Comparison of ENCODE assay signal across 7 cellular contexts in genomic region chr7:151056286-151057037, GRCh38. TPM values are rescaled to one million over a fixed set of nuclear protein-coding genes. Genes with fewer than 3 reads are reported as not detected.
DNase-seq lines count a peak whose midpoint lies in the region; ATAC-seq and TF ChIP-seq lines count a peak whose summit lies in the region.
"Had no signal": no experiment of that assay in that cellular context is flagged by ENCODE, and none has a peak within 500 bp of the region (broad histone marks: within the 10 kb centered on the region; RNA-seq: fewer than 3 reads in every experiment).

No MANE protein-coding gene starts in this region.

- H2BK20ac ChIP-seq in H9 (ENCODE audit: low read depth, low read length, poor library complexity, severe bottlenecking), result no peak overlapping the region

- H3K36me3 Mint-ChIP-seq in H9 (ENCODE audit: insufficient read depth in 1 of 3, low read depth in 3 of 3) (peaks cover 0 to 11% (median 0%) of the 10 kb centered on the region in 3 experiments; a peak in 3 of 7 replicates), naive B cell (peaks cover 0 to 19% of the 10 kb centered on the region in 2 donors)

- H3T11ph ChIP-seq in H9 (ENCODE audit: low read length), result no peak overlapping the region

- H2BK15ac ChIP-seq in H9 (ENCODE audit: low read depth, low read length), result no peak overlapping the region

- no peak overlapping the region for H4K5ac ChIP-seq in H9 (ENCODE audit: insufficient read length, low read depth, low read length)

- H3K4me1 ChIP-seq in H9 (ENCODE audit: insufficient read depth, low read length) (peaks cover 8% of the 10 kb centered on the region), adipocyte (ENCODE audit: control insufficient read depth, insufficient read depth, low read length) (peaks cover 31% of the 10 kb centered on the region)

- no peaks in the 10 kb centered on the region for H3K79me1 ChIP-seq in H9 (ENCODE audit: insufficient read depth, low read depth, low read length, poor library complexity, severe bottlenecking)

- H3K27me3 ChIP-seq in H9 (ENCODE audit: insufficient read depth, low read length), result no peaks in the 10 kb centered on the region; the same call in 1 of the 2 replicates
- no peaks in the 10 kb centered on the region for H3K27me3 ChIP-seq in adipocyte (replicated peaks; ENCODE audit: control insufficient read depth, insufficient read depth, low read length)

- no CpG with 5 or more reads among the region's 21 CpGs for WGBS in H9 (ENCODE audit: extremely low coverage, insufficient read length, low lambda C conversion rate)

- no peak overlapping the region for H3K27ac ChIP-seq in H9 (ENCODE audit: insufficient read length, low read depth, low read length)

- H3K4me1 Mint-ChIP-seq in H9, result peaks cover 30 to 41% of the 10 kb centered on the region in 2 experiments
- peaks cover 26 to 39% (median 37%) of the 10 kb centered on the region in 3 donors for H3K4me1 Mint-ChIP-seq in naive B cell

- peaks cover 36% of the 10 kb centered on the region for H3K27me3 Mint-ChIP-seq in H9 (ENCODE audit: low read depth)
- peaks cover 5 to 19% (median 14%) of the 10 kb centered on the region in 3 donors for H3K27me3 Mint-ChIP-seq in naive B cell

- no peak overlapping the region for H3K18ac ChIP-seq in H9 (ENCODE audit: insufficient read length, low read depth, low read length)

- H3K56ac ChIP-seq in H9 (ENCODE audit: insufficient read length, low read depth, low read length), result no peak overlapping the region

- H3K79me2 ChIP-seq in H9 (ENCODE audit: insufficient read depth, low read length), result no peaks in the 10 kb centered on the region

- no peaks in the 10 kb centered on the region for H3K9me3 ChIP-seq in H9 (ENCODE audit: control insufficient read depth, low read depth, low read length)
- no peaks in the 10 kb centered on the region for H3K9me3 ChIP-seq in adipocyte (ENCODE audit: control insufficient read depth, low read length)

- H3K4me3 ChIP-seq in adipocyte (ENCODE audit: low read length), result peak overlapping the region; percentile 94

- ATAC-seq in naive B cell (ENCODE audit: low read depth in 2 of 2) (no peak), HG03432 (IDR thresholded peaks at IDR 0.05; ENCODE audit: unreplicated experiment) (no peak), GM21576 (IDR thresholded peaks at IDR 0.05; ENCODE audit: unreplicated experiment) (no peak)

- no peak overlapping the region for H3K23ac ChIP-seq in H9 (ENCODE audit: insufficient read length, low read depth, low read length)

- TF ChIP-seq CTCF in H9 (conservative IDR thresholded peaks at IDR 0.05), result peak; percentile 48; the same call in 2 of the 3 replicates

- H3K9ac ChIP-seq in H9 (ENCODE audit: extremely low read depth, insufficient read length, low read length) (no peak overlapping the region), adipocyte (ENCODE audit: low read length) (peak overlapping the region; percentile 92)

- no peaks in the 10 kb centered on the region for H3K36me3 ChIP-seq in adipocyte (ENCODE audit: control insufficient read depth, insufficient read depth, low read length, severe bottlenecking)

- no peak overlapping the region for H4K8ac ChIP-seq in H9 (replicated peaks; ENCODE audit: insufficient read length, low read depth, low read length)

- no peak overlapping the region for H2BK12ac ChIP-seq in H9 (ENCODE audit: insufficient read length, low read depth, low read length)

- H4K91ac ChIP-seq in H9 (ENCODE audit: insufficient read length, low read depth, low read length), result no peak overlapping the region

- H2BK5ac ChIP-seq in H9 (ENCODE audit: insufficient read length, low read length), result no peak overlapping the region

- H3K9me3 Mint-ChIP-seq in H9, result no peaks in the 10 kb centered on the region; a peak in 1 of 5 replicates
- no peaks in the 10 kb centered on the region for H3K9me3 Mint-ChIP-seq in naive B cell

- no peak overlapping the region for H2AFZ ChIP-seq in H9 (ENCODE audit: low read length)

- H3K23me2 ChIP-seq in H9 (ENCODE audit: insufficient read length, low read depth, low read length, poor library complexity, severe bottlenecking), result peaks cover 29% of the 10 kb centered on the region

- no peaks in the 10 kb centered on the region for H4K20me1 ChIP-seq in H9 (ENCODE audit: control insufficient read depth, insufficient read depth, insufficient read length)

- no peak overlapping the region for H3K4ac ChIP-seq in H9 (ENCODE audit: low read depth, low read length)

- peak; percentile 70 for DNase-seq in H9
- no peak for DNase-seq in adipocyte (ENCODE audit: low read depth)
- DNase-seq in naive B cell, result no peak
- DNase-seq in NK-92 (lab: John Stamatoyannopoulos, UW; ENCODE audit: unreplicated experiment), result no peak
- DNase-seq: effector memory CD4-positive, alpha-beta T cell had no signal

- no peak overlapping the region for H2BK120ac ChIP-seq in H9 (ENCODE audit: low read depth, low read length, poor library complexity, severe bottlenecking)

- H3K14ac ChIP-seq in H9 (ENCODE audit: insufficient read depth, low read length), result no peak overlapping the region

- no peak overlapping the region for H2AK5ac ChIP-seq in H9 (ENCODE audit: insufficient read length, low read length)

- H3K4me3 Mint-ChIP-seq in H9 (peak overlapping the region; percentile 78 to 91), naive B cell (peak overlapping the region; percentile 36 to 97 (median 95))

- peak overlapping the region; percentile 81 for H3K4me2 ChIP-seq in H9 (ENCODE audit: insufficient read depth, insufficient read length, low read length)

- H3K27ac Mint-ChIP-seq in H9 (no peak overlapping the region), naive B cell (peak overlapping the region in 3 of 6 donors; percentile 19 to 82 (median 37))

RNA-seq across cellular contexts. Expression of gene CDK5, which starts 1.2 kb away (rescaled TPM):
- total RNA-seq in H9 (2021), result 16.3 and 19.9 TPM in 2 replicates
- polyA plus RNA-seq in naive B cell (ENCODE audit: low read depth in 6 of 6), result 10 to 100 TPM in 3 of 6 donors, 1 to 10 TPM in 3; 7.3 to 10.5 (median 9.6) TPM

RNA-seq across cellular contexts. Expression of gene SLC4A2, which starts 2.9 kb away (rescaled TPM):
- 136 and 138 TPM in 2 replicates for total RNA-seq in H9 (2021)
- 10 to 100 TPM in 3 of 6 donors, 1 to 10 TPM in 3; 8.5 to 17.1 (median 12.2) TPM for polyA plus RNA-seq in naive B cell (ENCODE audit: low read depth in 6 of 6)

RNA-seq across cellular contexts. Expression of gene ASIC3, which starts 8.1 kb away (rescaled TPM):
- 1.7 and 2.3 TPM in 2 replicates for total RNA-seq in H9 (2021)
- polyA plus RNA-seq in naive B cell (ENCODE audit: low read depth in 6 of 6), result not detected

RNA-seq across cellular contexts. Expression of gene FASTK, which starts 24.1 kb away (rescaled TPM):
- 57.8 and 59.5 TPM in 2 replicates for total RNA-seq in H9 (2021)
- polyA plus RNA-seq in naive B cell (ENCODE audit: low read depth in 6 of 6), result 10 to 100 TPM; 31.6 to 52.0 (median 38.1) TPM

RNA-seq across cellular contexts. Expression of gene TMUB1, which starts 26.8 kb away (rescaled TPM):
- 45.4 and 53.6 TPM in 2 replicates for total RNA-seq in H9 (2021)
- polyA plus RNA-seq in naive B cell (ENCODE audit: low read depth in 6 of 6), result 10 to 100 TPM; 36.3 to 66.1 (median 45.5) TPM
